ENCODE assay signal across 13 cellular contexts in the genomic region with DNA sequence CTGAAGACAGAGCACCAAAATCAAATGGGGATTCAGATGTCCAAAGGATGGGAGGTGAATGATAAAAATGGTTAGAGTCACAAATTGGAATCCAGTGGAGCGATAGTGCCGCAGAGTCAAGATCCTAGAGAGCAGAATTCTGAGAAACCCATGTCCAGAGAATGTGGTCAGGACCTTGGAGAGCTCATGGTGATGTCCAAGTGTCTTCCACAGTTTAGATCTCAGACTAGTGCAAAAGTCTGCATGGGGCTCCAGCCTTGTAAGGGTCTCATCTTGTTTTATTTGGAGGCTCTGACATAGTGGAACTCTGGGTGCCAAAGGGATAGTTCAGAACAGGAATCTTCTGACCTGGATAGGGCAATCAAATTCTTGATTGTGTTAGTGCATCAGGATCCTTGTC.
DNase-seq lines count a peak whose midpoint lies in the region; ATAC-seq, FAIRE-seq and TF ChIP-seq lines count a peak whose summit lies in the region.
"Had no signal": no experiment of that assay in that cellular context is flagged by ENCODE, and none has a peak within 500 bp of the region (broad histone marks: within the 10 kb centered on the region; RNA-seq: fewer than 3 reads in every experiment).

No MANE protein-coding gene starts in this region.

- no peak overlapping the region for H3K27ac Mint-ChIP-seq in GM23338
- no peak overlapping the region for H3K27ac Mint-ChIP-seq in activated T-helper 17 cell treated with anti-CD3 and anti-CD28 coated beads, Interleukin-2, amount 50 U/mL, for 72 hours
- H3K27ac Mint-ChIP-seq: CD4-positive, alpha-beta T cell had no signal

- H3K36me3 Mint-ChIP-seq in GM23338 (ENCODE audit: low read depth): no peaks in the 10 kb centered on the region
- no peaks in the 10 kb centered on the region for H3K36me3 Mint-ChIP-seq in activated T-helper 17 cell treated with anti-CD3 and anti-CD28 coated beads, Interleukin-2, amount 50 U/mL, for 72 hours (ENCODE audit: low read depth)

- H3K27ac ChIP-seq in GM23338 (ENCODE audit: low read depth) (no peak overlapping the region), PC-3 (ENCODE audit: low read length) (no peak overlapping the region), H1 (ENCODE audit: low read depth, low read length) (no peak overlapping the region), mesendoderm (ENCODE audit: low read depth, low read length) (no peak overlapping the region)

- H2BK120ac ChIP-seq in H1 (replicated peaks; ENCODE audit: low read depth, low read length) (no peak overlapping the region), mesendoderm (ENCODE audit: low read depth, low read length) (no peak overlapping the region)

- TF ChIP-seq RAD21 in H1 (IDR thresholded peaks at IDR 0.05 in 1 of 2, conservative IDR thresholded peaks at IDR 0.05 in 1 of 2; ENCODE audit: low read depth in 2 of 2, low read length in 2 of 2): no peak

- H4K20me1 ChIP-seq in GM23338 (replicated peaks; ENCODE audit: insufficient read depth) (no peaks in the 10 kb centered on the region), PC-3 (ENCODE audit: low read length) (no peaks in the 10 kb centered on the region), H1 (replicated peaks in 1 of 2; ENCODE audit: control insufficient read depth in 1 of 2, insufficient read depth in 2 of 2, low read length in 2 of 2) (no peaks in the 10 kb centered on the region)

- H3K4me2 ChIP-seq in GM23338: no peak overlapping the region
- no peak overlapping the region for H3K4me2 ChIP-seq in PC-3 (ENCODE audit: low read length)
- no peak overlapping the region for H3K4me2 ChIP-seq in H1 (ENCODE audit: insufficient read depth in 1 of 2, low read depth in 2 of 2, low read length in 2 of 2)
- no peak overlapping the region for H3K4me2 ChIP-seq in mesendoderm (ENCODE audit: low read length)

- H3K79me1 ChIP-seq in H1 (ENCODE audit: low read depth, low read length) (no peaks in the 10 kb centered on the region), mesendoderm (ENCODE audit: low read length) (no peaks in the 10 kb centered on the region)

- no peak overlapping the region for H2BK12ac ChIP-seq in H1 (ENCODE audit: low read depth, low read length)

- H4K91ac ChIP-seq in H1 (replicated peaks; ENCODE audit: insufficient read length, low read length): no peak overlapping the region

- H3K23me2 ChIP-seq in H1 (ENCODE audit: low read depth, low read length): no peaks in the 10 kb centered on the region

- H3K14ac ChIP-seq in H1 (ENCODE audit: insufficient read length): no peak overlapping the region

- H3K9ac ChIP-seq in PC-3 (ENCODE audit: low read length): no peak overlapping the region
- no peak overlapping the region for H3K9ac ChIP-seq in H1 (replicated peaks in 1 of 4; ENCODE audit: extremely low read depth in 1 of 4, low read depth in 3 of 4, low read length in 3 of 4)
- H3K9ac ChIP-seq in mesendoderm (ENCODE audit: low read length): no peak overlapping the region

- H3K27me3 Mint-ChIP-seq in GM23338 (ENCODE audit: insufficient read depth, low read depth, poor library complexity): peaks cover 1% of the 10 kb centered on the region
- peaks cover 4% of the 10 kb centered on the region for H3K27me3 Mint-ChIP-seq in activated T-helper 17 cell treated with anti-CD3 and anti-CD28 coated beads, Interleukin-2, amount 50 U/mL, for 72 hours
- H3K27me3 Mint-ChIP-seq: central memory CD8-positive, alpha-beta T cell had no signal

- H3K9me3 ChIP-seq in PC-3 (ENCODE audit: low read length): no peaks in the 10 kb centered on the region
- H3K9me3 ChIP-seq in H1 (ENCODE audit: insufficient read depth in 2 of 2, low read depth in 1 of 2, low read length in 1 of 2): no peaks in the 10 kb centered on the region

- H2AFZ ChIP-seq in GM23338 (no peak overlapping the region), PC-3 (ENCODE audit: low read length) (no peak overlapping the region), H1 (ENCODE audit: low read length) (no peak overlapping the region)

- H3K18ac ChIP-seq in H1 (ENCODE audit: extremely low read depth, low read length) (no peak overlapping the region), mesendoderm (ENCODE audit: low read length) (no peak overlapping the region)

- DNase-seq in GM23338 (ENCODE audit: low spot score) (peak; percentile 57), PC-3 (peak; percentile 10), H1 (ENCODE audit: low read depth in 1 of 2, low spot score in 2 of 2) (no peak), mesendoderm (peak; percentile 35)
- no peak for DNase-seq in stimulated activated CD4-positive, alpha-beta T cell treated with anti-CD3 and anti-CD28 coated beads, Interleukin-15, amount 100 ng/mL, for 24 hours
- DNase-seq in activated CD4-positive, alpha-beta T cell treated with anti-CD3 and anti-CD28 coated beads for 48 hours: no peak
- DNase-seq: CD4-positive, alpha-beta T cell; NCI-H1436; NCI-H748 treated with DMSO at 0.1 percent for 48 hours had no signal

- POLR2A ChIA-PET in PC-3 (lab: Charles Lee; ENCODE audit: unreplicated experiment) (no interaction called here), H1 (lab: Charles Lee; ENCODE audit: partially characterized antibody) (no interaction called here)

- no peaks in the 10 kb centered on the region for H3K27me3 ChIP-seq in GM23338 (ENCODE audit: insufficient read depth)
- no peaks in the 10 kb centered on the region for H3K27me3 ChIP-seq in PC-3 (ENCODE audit: low read length)
- H3K27me3 ChIP-seq in H1 (replicated peaks in 1 of 4; ENCODE audit: control insufficient read depth in 3 of 4, extremely low read depth in 1 of 4, insufficient read depth in 3 of 4, low read length in 3 of 4): no peaks in the 10 kb centered on the region
- no peaks in the 10 kb centered on the region for H3K27me3 ChIP-seq in mesendoderm (ENCODE audit: insufficient read depth, low read length, poor library complexity)

- no peak for TF ChIP-seq CTCF in GM23338 (conservative IDR thresholded peaks at IDR 0.05; ENCODE audit: low read depth in 2 of 2)
- no peak for TF ChIP-seq CTCF in PC-3 (conservative IDR thresholded peaks at IDR 0.05; ENCODE audit: low read depth, low read length)
- TF ChIP-seq CTCF in H1 (IDR thresholded peaks at IDR 0.05; ENCODE audit: control extremely low read depth in 1 of 3, insufficient read depth in 1 of 3, low read depth in 1 of 3, low read length in 3 of 3): no peak

- no peak for FAIRE-seq in H1 (lab: Jason Lieb, UNC)

- intact Hi-C loops in PC-3 (cut with micrococcal nuclease): no loop called here

- H3K79me2 ChIP-seq in GM23338 (replicated peaks; ENCODE audit: insufficient read depth): no peaks in the 10 kb centered on the region
- H3K79me2 ChIP-seq in PC-3 (ENCODE audit: low read length): no peaks in the 10 kb centered on the region
- no peaks in the 10 kb centered on the region for H3K79me2 ChIP-seq in H1 (ENCODE audit: control insufficient read depth in 1 of 2, insufficient read depth in 2 of 2, low read length in 2 of 2)
- H3K79me2 ChIP-seq in mesendoderm (ENCODE audit: control insufficient read depth, insufficient read depth, low read length): no peaks in the 10 kb centered on the region

- H2BK5ac ChIP-seq in H1 (ENCODE audit: low read depth, low read length) (no peak overlapping the region), mesendoderm (ENCODE audit: low read length) (no peak overlapping the region)

- CTCF ChIA-PET in PC-3 (lab: Charles Lee) (no interaction called here), H1 (lab: Charles Lee; ENCODE audit: partially characterized antibody) (interaction anchor here (0.6 to 1.3 kb wide), 2 partner anchors 37 to 44 kb away, joined by 4 to 5 read pairs; no protein-coding TSS in a partner anchor)

- H3K36me3 ChIP-seq in GM23338 (ENCODE audit: insufficient read depth): no peaks in the 10 kb centered on the region
- H3K36me3 ChIP-seq in PC-3 (ENCODE audit: low read depth, low read length): no peaks in the 10 kb centered on the region
- H3K36me3 ChIP-seq in H1 (ENCODE audit: control insufficient read depth in 2 of 4, insufficient read depth in 4 of 4, low read length in 3 of 4): no peaks in the 10 kb centered on the region
- no peaks in the 10 kb centered on the region for H3K36me3 ChIP-seq in mesendoderm (ENCODE audit: control insufficient read depth, insufficient read depth, low read length)

- no peak overlapping the region for H3K4me3 Mint-ChIP-seq in GM23338
- H3K4me3 Mint-ChIP-seq in activated T-helper 17 cell treated with anti-CD3 and anti-CD28 coated beads, Interleukin-2, amount 50 U/mL, for 72 hours: no peak overlapping the region
- H3K4me3 Mint-ChIP-seq: CD4-positive, alpha-beta T cell; central memory CD8-positive, alpha-beta T cell had no signal

- H3K23ac ChIP-seq in H1 (ENCODE audit: insufficient read length) (no peak overlapping the region), mesendoderm (ENCODE audit: low read length) (no peak overlapping the region)

- H2AK5ac ChIP-seq in H1 (ENCODE audit: low read depth, low read length): no peak overlapping the region
- no peak overlapping the region for H2AK5ac ChIP-seq in mesendoderm (ENCODE audit: low read length)

- H3F3A ChIP-seq in GM23338 (replicated peaks; ENCODE audit: low read depth): no peaks in the 10 kb centered on the region
- no peaks in the 10 kb centered on the region for H3F3A ChIP-seq in PC-3 (ENCODE audit: low read length, unreplicated experiment)

- H4K5ac ChIP-seq in H1 (ENCODE audit: insufficient read length, low read depth, low read length) (no peak overlapping the region), mesendoderm (ENCODE audit: low read length) (no peak overlapping the region)

- TF ChIP-seq POLR2A in H1 (IDR thresholded peaks at IDR 0.05; ENCODE audit: control extremely low read depth in 1 of 2, low read depth in 2 of 2, low read length in 2 of 2): no peak

- no peak; the same call in 2 of the 3 replicates for ATAC-seq in GM23338
- ATAC-seq in PC-3: no peak
- ATAC-seq in activated T-helper 17 cell treated with anti-CD3 and anti-CD28 coated beads, Interleukin-2, amount 50 U/mL, for 72 hours (replicated peaks): no peak
- ATAC-seq in HG03432 (IDR thresholded peaks at IDR 0.05; ENCODE audit: unreplicated experiment): no peak
- ATAC-seq: Right ventricle myocardium inferior had no signal

- no peak for TF ChIP-seq EP300 in H1 (IDR thresholded peaks at IDR 0.05; ENCODE audit: borderline replicate concordance in 1 of 2, low read depth in 2 of 2, low read length in 2 of 2)

- H3K4me1 Mint-ChIP-seq in GM23338: no peaks in the 10 kb centered on the region
- H3K4me1 Mint-ChIP-seq in activated T-helper 17 cell treated with anti-CD3 and anti-CD28 coated beads, Interleukin-2, amount 50 U/mL, for 72 hours: no peaks in the 10 kb centered on the region
- H3K4me1 Mint-ChIP-seq: central memory CD8-positive, alpha-beta T cell had no signal

- no peak overlapping the region for H2BK20ac ChIP-seq in H1 (ENCODE audit: low read length)

- H3K4ac ChIP-seq in H1 (replicated peaks; ENCODE audit: insufficient read length, low read depth, low read length): no peak overlapping the region
- no peak overlapping the region for H3K4ac ChIP-seq in mesendoderm (ENCODE audit: low read depth, low read length)

- H2BK15ac ChIP-seq in H1 (ENCODE audit: low read length): no peak overlapping the region
- no peak overlapping the region for H2BK15ac ChIP-seq in mesendoderm (replicated peaks; ENCODE audit: low read depth)

- H4K8ac ChIP-seq in H1 (ENCODE audit: extremely low read depth, insufficient read depth, low read length): no peak overlapping the region
- H4K8ac ChIP-seq in mesendoderm (ENCODE audit: low read depth, low read length): no peak overlapping the region

- H3K9me3 Mint-ChIP-seq in GM23338: no peaks in the 10 kb centered on the region
- peaks cover 7% of the 10 kb centered on the region for H3K9me3 Mint-ChIP-seq in activated T-helper 17 cell treated with anti-CD3 and anti-CD28 coated beads, Interleukin-2, amount 50 U/mL, for 72 hours

- WGBS in H1 (ENCODE audit: extremely low coverage in 1 of 2, insufficient coverage in 1 of 2, insufficient read length in 1 of 2, insufficient replicate concordance in 2 of 2, low coverage in 1 of 2, low lambda C conversion rate in 2 of 2, missing lambda C conversion rate in 1 of 2), 2 experiments: 100% methylated on average over 2 of the region's 2 CpGs; no CpG with 5 or more reads in 1 of the 2 experiments
- WGBS in mesendoderm (ENCODE audit: extremely low coverage, insufficient coverage, low lambda C conversion rate): no CpG with 5 or more reads among the region's 2 CpGs

- no TSS peak for BruUV-seq in PC-3 (replicated peaks; lab: Mats Ljungman, UMichigan)

- H3K56ac ChIP-seq in H1 (replicated peaks; ENCODE audit: insufficient read length, low read depth, low read length) (no peak overlapping the region), mesendoderm (ENCODE audit: low read length) (no peak overlapping the region)

- no peaks in the 10 kb centered on the region for H3K4me1 ChIP-seq in GM23338 (ENCODE audit: insufficient read depth)
- H3K4me1 ChIP-seq in PC-3 (ENCODE audit: insufficient read depth, low read length): no peaks in the 10 kb centered on the region
- no peaks in the 10 kb centered on the region for H3K4me1 ChIP-seq in H1 (replicated peaks in 1 of 4; ENCODE audit: control insufficient read depth in 3 of 4, insufficient read depth in 4 of 4, low read length in 3 of 4)
- H3K4me1 ChIP-seq in mesendoderm (ENCODE audit: control insufficient read depth, low read depth, low read length): no peaks in the 10 kb centered on the region

- H3K4me3 ChIP-seq in GM23338: no peak overlapping the region
- H3K4me3 ChIP-seq in PC-3 (ENCODE audit: low read length): no peak overlapping the region
- H3K4me3 ChIP-seq in H1 (ENCODE audit: extremely low read depth in 1 of 4, insufficient read depth in 2 of 4, low read depth in 3 of 4, low read length in 4 of 4): no peak overlapping the region
- H3K4me3 ChIP-seq in mesendoderm (ENCODE audit: low read length): no peak overlapping the region

- H3K9me2 ChIP-seq in GM23338 (ENCODE audit: insufficient read depth) (peaks cover 4% of the 10 kb centered on the region; the same call in 1 of the 2 replicates), PC-3 (replicated peaks; ENCODE audit: low read length) (no peaks in the 10 kb centered on the region)

Comparison
In these comparisons a context has a peak if more than half of its experiments do, and no peak if none do; other contexts are left out.
1. DNase-seq: peak in GM23338 (single experiment), PC-3 (single experiment) and mesendoderm (single experiment); none in H1 (0 of 2), stimulated activated CD4-positive, alpha-beta T cell treated with anti-CD3 and anti-CD28 coated beads, Interleukin-15, amount 100 ng/mL, for 24 hours (single experiment) and activated CD4-positive, alpha-beta T cell treated with anti-CD3 and anti-CD28 coated beads for 48 hours (single experiment).